ENCODE assay signal across 20 cellular contexts in the genomic region with DNA sequence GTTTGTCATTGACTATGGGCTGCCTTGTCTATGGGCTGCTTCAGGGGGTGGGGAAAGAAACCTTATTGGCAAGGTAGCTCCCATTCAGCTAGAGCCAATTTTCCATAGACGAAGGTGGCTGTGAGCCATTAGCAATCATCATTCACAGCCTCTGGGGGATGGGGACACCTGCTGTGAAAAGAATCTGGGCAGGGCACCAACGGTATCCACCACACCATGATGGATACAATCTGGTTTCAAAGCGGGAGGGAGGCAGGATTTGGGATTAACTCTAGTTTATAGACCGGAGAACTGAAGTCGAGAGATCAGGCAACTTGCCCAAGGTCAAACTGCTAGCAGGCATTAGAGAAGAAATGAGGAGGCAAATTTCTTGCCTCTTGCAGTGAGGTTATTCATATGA.
"Had no signal": no experiment of that assay in that cellular context is flagged by ENCODE, and none has a peak within 500 bp of the region (broad histone marks: within the 10 kb centered on the region; RNA-seq: fewer than 3 reads in every experiment).

No MANE protein-coding gene starts in this region.

- H3K4me1 Mint-ChIP-seq: naive thymus-derived CD8-positive, alpha-beta T cell; stimulated activated naive B cell treated with anti-CD40 and anti-IgM and Interleukin-4, amounts not matched to agents 10 μg/mL and 1 μg/mL and 100 μg/mL, for 72 hours had no signal

- H3K4me3 ChIP-seq: left lung, tibial artery had no signal

- H3K36me3 Mint-ChIP-seq: naive thymus-derived CD8-positive, alpha-beta T cell; stimulated activated naive B cell treated with anti-CD40 and anti-IgM and Interleukin-4, amounts not matched to agents 10 μg/mL and 1 μg/mL and 100 μg/mL, for 72 hours had no signal

- H3K27ac Mint-ChIP-seq: activated T-cell treated with anti-CD3 and anti-CD28 coated beads, Interleukin-2, amount 50 U/mL, for 24 hours; dendritic cell treated with granulocyte-macrophage colony-stimulating factor and Interleukin-4, amounts not matched to agents 40 ng/mL and 50 ng/mL, for 4 days; naive thymus-derived CD8-positive, alpha-beta T cell; stimulated activated naive B cell treated with anti-CD40 and anti-IgM and Interleukin-4, amounts not matched to agents 10 μg/mL and 1 μg/mL and 100 μg/mL, for 72 hours had no signal

- H3K4me1 ChIP-seq: left lung, tibial artery had no signal

- ATAC-seq: activated CD4-positive, CD25-positive, alpha-beta regulatory T cell treated with anti-CD3 and anti-CD28 coated beads, Interleukin-2, amount 50 U/mL, for 24 hours; left lung; naive thymus-derived CD8-positive, alpha-beta T cell; stimulated activated naive B cell treated with anti-CD40 and anti-IgM and Interleukin-4, amounts not matched to agents 10 μg/mL and 1 μg/mL and 100 μg/mL, for 72 hours had no signal

- FAIRE-seq: islet of Langerhans, TTC549, urothelium cell line had no signal

- H3K36me3 ChIP-seq: left lung, neutrophil, tibial artery had no signal

- H3K27me3 Mint-ChIP-seq: activated T-cell treated with anti-CD3 and anti-CD28 coated beads, Interleukin-2, amount 50 U/mL, for 24 hours; dendritic cell treated with granulocyte-macrophage colony-stimulating factor and Interleukin-4, amounts not matched to agents 40 ng/mL and 50 ng/mL, for 4 days; stimulated activated naive B cell treated with anti-CD40 and anti-IgM and Interleukin-4, amounts not matched to agents 10 μg/mL and 1 μg/mL and 100 μg/mL, for 72 hours had no signal

- H3K27ac ChIP-seq: epithelial cell of prostate, left lung, neutrophil, tibial artery had no signal

- H3K9me3 ChIP-seq: neutrophil had no signal

- H3K27me3 ChIP-seq: left lung, neutrophil, tibial artery had no signal

- DNase-seq: activated CD4-positive, alpha-beta T cell treated with anti-CD3 and anti-CD28 coated beads, Interleukin-2, amount 50 U/mL, for 4 hours; activated naive CD4-positive, alpha-beta T cell treated with anti-CD3 and anti-CD28 coated beads, Interleukin-2, amount 50 U/mL, for 16 hours; activated T-cell treated with anti-CD3 and anti-CD28 coated beads, Interleukin-2, amount 50 U/mL, for 24 hours; effector memory CD4-positive, alpha-beta T cell; foreskin melanocyte; left lung; mammary epithelial cell; naive thymus-derived CD8-positive, alpha-beta T cell; posterior cingulate gyrus; stimulated activated CD4-positive, alpha-beta T cell treated with anti-CD3 and anti-CD28 coated beads, Interleukin-4, amount 100 ng/mL, for 1 hour; stimulated activated naive B cell treated with anti-CD40 and anti-IgM and Interleukin-4, amounts not matched to agents 10 μg/mL and 1 μg/mL and 100 μg/mL, for 72 hours; T-helper 2 cell; tibial artery had no signal

- H3K4me3 Mint-ChIP-seq: activated T-cell treated with anti-CD3 and anti-CD28 coated beads, Interleukin-2, amount 50 U/mL, for 24 hours; dendritic cell treated with granulocyte-macrophage colony-stimulating factor and Interleukin-4, amounts not matched to agents 40 ng/mL and 50 ng/mL, for 4 days; naive thymus-derived CD8-positive, alpha-beta T cell; stimulated activated naive B cell treated with anti-CD40 and anti-IgM and Interleukin-4, amounts not matched to agents 10 μg/mL and 1 μg/mL and 100 μg/mL, for 72 hours had no signal
